19 cellular contexts compared by ENCODE assay signal in the genomic region with DNA sequence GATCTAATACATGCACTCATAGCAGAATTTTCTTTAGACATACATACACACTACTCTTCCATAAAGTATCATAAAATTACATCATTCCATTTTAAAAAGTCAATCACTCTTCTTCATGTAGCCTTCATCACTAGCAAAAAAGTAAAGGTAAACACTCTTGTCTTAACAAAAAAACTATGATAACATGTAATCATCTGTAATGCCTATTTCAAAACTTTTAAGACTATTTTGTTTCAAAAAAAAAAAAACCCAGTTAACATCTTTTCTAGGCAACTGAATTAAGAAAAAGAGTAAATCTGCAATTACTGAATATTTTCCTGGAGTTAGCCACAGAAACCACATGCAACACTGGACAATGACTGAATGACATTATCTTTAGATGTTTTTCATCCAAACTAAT. TPM values are rescaled to one million over a fixed set of nuclear protein-coding genes. Genes with fewer than 3 reads are reported as not detected.
DNase-seq lines count a peak whose midpoint lies in the region; ATAC-seq, FAIRE-seq and TF ChIP-seq lines count a peak whose summit lies in the region.
"Had no signal": no experiment of that assay in that cellular context is flagged by ENCODE, and none has a peak within 500 bp of the region (broad histone marks: within the 10 kb centered on the region; RNA-seq: fewer than 3 reads in every experiment).

No MANE protein-coding gene starts in this region.

- H3K27ac Mint-ChIP-seq in CD4-positive, alpha-beta T cell = peak overlapping the region; percentile 37
- H3K27ac Mint-ChIP-seq in naive B cell = peak overlapping the region in 4 of 6 donors; percentile 51 to 98 (median 56)
- H3K27ac Mint-ChIP-seq in activated naive CD4-positive, alpha-beta T cell treated with anti-CD3 and anti-CD28 coated beads for 36 hours = no peak overlapping the region

- no peaks in the 10 kb centered on the region for H3K27me3 Mint-ChIP-seq in CD4-positive, alpha-beta T cell
- H3K27me3 Mint-ChIP-seq in naive B cell = no peaks in the 10 kb centered on the region
- H3K27me3 Mint-ChIP-seq in activated naive CD4-positive, alpha-beta T cell treated with anti-CD3 and anti-CD28 coated beads for 36 hours (ENCODE audit: low read depth) = no peaks in the 10 kb centered on the region
- H3K27me3 Mint-ChIP-seq: CD4-positive, alpha-beta memory T cell had no signal

- no peak overlapping the region for H3K4me3 ChIP-seq in esophagus squamous epithelium
- H3K4me3 ChIP-seq: BLaER1 had no signal

- peaks cover 0 to 43% (median 21%) of the 10 kb centered on the region in 3 donors for H3K4me1 ChIP-seq in esophagus squamous epithelium

- peaks cover 61% of the 10 kb centered on the region for H3K4me1 Mint-ChIP-seq in CD4-positive, alpha-beta T cell (ENCODE audit: low read depth)
- H3K4me1 Mint-ChIP-seq in naive B cell = peaks cover 56 to 79% (median 56%) of the 10 kb centered on the region in 3 donors
- H3K4me1 Mint-ChIP-seq in activated naive CD4-positive, alpha-beta T cell treated with anti-CD3 and anti-CD28 coated beads for 36 hours (ENCODE audit: low read depth) = peaks cover 46% of the 10 kb centered on the region

- no peak for DNase-seq in CD4-positive, alpha-beta T cell
- DNase-seq in GM19239 (ENCODE audit: insufficient read length, low spot score) (no peak), OCI-M1 (lab: John Stamatoyannopoulos, UW) (peak; percentile 41), naive B cell (no peak), NCI-H1105 treated with DMSO at 0.1 percent for 48 hours (lab: John Stamatoyannopoulos, UW) (no peak), esophagus squamous epithelium (lab: John Stamatoyannopoulos, UW) (no peak)
- no peak for DNase-seq in activated naive CD4-positive, alpha-beta T cell treated with anti-CD3 and anti-CD28 coated beads for 36 hours
- DNase-seq: Caco-2; CD4-positive, alpha-beta memory T cell; NCI-H1092; NCI-H146; NCI-H2029; NCI-H345; NCI-H524; PC-3; Right ventricle myocardium superior had no signal

- H3K9me3 Mint-ChIP-seq in CD4-positive, alpha-beta T cell = no peaks in the 10 kb centered on the region
- peaks cover 0 to 2% (median 0%) of the 10 kb centered on the region in 7 donors for H3K9me3 Mint-ChIP-seq in naive B cell
- H3K9me3 Mint-ChIP-seq in activated naive CD4-positive, alpha-beta T cell treated with anti-CD3 and anti-CD28 coated beads for 36 hours = no peaks in the 10 kb centered on the region
- H3K9me3 Mint-ChIP-seq: CD4-positive, alpha-beta memory T cell had no signal

- H3K27ac ChIP-seq in CD4-positive, alpha-beta T cell (ENCODE audit: low read depth, low read length) = no peak overlapping the region
- H3K27ac ChIP-seq in esophagus squamous epithelium = no peak overlapping the region
- H3K27ac ChIP-seq: BLaER1 had no signal

- POLR2A ChIA-PET in CD4-positive, alpha-beta T cell (lab: Charles Lee) = no interaction called here

- CTCF ChIA-PET in CD4-positive, alpha-beta T cell (lab: Charles Lee) = no interaction called here
- CTCF ChIA-PET in activated naive CD4-positive, alpha-beta T cell treated with anti-CD3 and anti-CD28 coated beads for 36 hours (lab: Charles Lee) = no interaction called here

- no peaks in the 10 kb centered on the region for H3K9me3 ChIP-seq in CD4-positive, alpha-beta T cell (ENCODE audit: control insufficient read depth, low read length)
- no peaks in the 10 kb centered on the region for H3K9me3 ChIP-seq in esophagus squamous epithelium
- H3K9me3 ChIP-seq: Caco-2 had no signal

- no peak for ATAC-seq in CD4-positive, alpha-beta T cell (ENCODE audit: poor library complexity)
- ATAC-seq in naive B cell (ENCODE audit: low read depth in 2 of 2) = no peak
- ATAC-seq: PC-3 had no signal

- FAIRE-seq in GM19239 (lab: Jason Lieb, UNC) = peak; percentile 4
- FAIRE-seq: G401.6, H54 had no signal

- no peak for TF ChIP-seq CTCF in CD4-positive, alpha-beta T cell (IDR thresholded peaks at IDR 0.05)
- TF ChIP-seq CTCF in esophagus squamous epithelium (IDR thresholded peaks at IDR 0.05) = no peak

- no peaks in the 10 kb centered on the region for H3K36me3 ChIP-seq in esophagus squamous epithelium

- TF ChIP-seq POLR2A in esophagus squamous epithelium (IDR thresholded peaks at IDR 0.05) = no peak

- no peak overlapping the region for H3K4me3 Mint-ChIP-seq in CD4-positive, alpha-beta T cell
- no peak overlapping the region for H3K4me3 Mint-ChIP-seq in naive B cell
- no peak overlapping the region for H3K4me3 Mint-ChIP-seq in activated naive CD4-positive, alpha-beta T cell treated with anti-CD3 and anti-CD28 coated beads for 36 hours
- H3K4me3 Mint-ChIP-seq: CD4-positive, alpha-beta memory T cell had no signal

- H3K27me3 ChIP-seq in CD4-positive, alpha-beta T cell (ENCODE audit: control insufficient read depth, insufficient read depth, low read length) = no peaks in the 10 kb centered on the region
- no peaks in the 10 kb centered on the region for H3K27me3 ChIP-seq in esophagus squamous epithelium
- H3K27me3 ChIP-seq: BLaER1 had no signal

- intact Hi-C loops in CD4-positive, alpha-beta T cell (cut with DNase I, micrococcal nuclease) = no loop called here
- intact Hi-C loops in activated naive CD4-positive, alpha-beta T cell treated with anti-CD3 and anti-CD28 coated beads for 36 hours (cut with micrococcal nuclease) = no loop called here
- intact Hi-C loops in esophagus squamous epithelium (cut with DNase I) = no loop called here

- H3K36me3 Mint-ChIP-seq in CD4-positive, alpha-beta T cell (ENCODE audit: low read depth) = peaks cover 6% of the 10 kb centered on the region
- peaks cover 6 to 8% of the 10 kb centered on the region in 2 donors for H3K36me3 Mint-ChIP-seq in naive B cell
- peaks cover 22% of the 10 kb centered on the region for H3K36me3 Mint-ChIP-seq in activated naive CD4-positive, alpha-beta T cell treated with anti-CD3 and anti-CD28 coated beads for 36 hours (ENCODE audit: low read depth)

RNA-seq across cellular contexts. Expression of a gene that starts 4.8 kb away (rescaled TPM):
- 10 to 100 TPM; 32.6 to 34.1 TPM for total RNA-seq in CD4-positive, alpha-beta T cell
- 10 to 100 TPM; 54.7 to 83.0 (median 73.6) TPM for polyA plus RNA-seq in naive B cell (ENCODE audit: low read depth in 6 of 6)
- 10 to 100 TPM; 54.4 to 57.2 TPM for total RNA-seq in activated naive CD4-positive, alpha-beta T cell treated with anti-CD3 and anti-CD28 coated beads for 36 hours
- 10 to 100 TPM; 32.8 to 56.1 (median 39.9) TPM for total RNA-seq in esophagus squamous epithelium
